In genomic region chr14:68653108-68653507, GRCh38 we compare ENCODE assay signal across 13 cellular contexts.
"Had no signal": no experiment of that assay in that cellular context is flagged by ENCODE, and none has a peak within 500 bp of the region (broad histone marks: within the 10 kb centered on the region; RNA-seq: fewer than 3 reads in every experiment).

No MANE protein-coding gene starts in this region.

- H3K27ac ChIP-seq: body of pancreas had no signal

- ATAC-seq: activated naive CD4-positive, alpha-beta T cell treated with anti-CD3 and anti-CD28 coated beads, Interleukin-2, amount 50 U/mL, for 72 hours; body of pancreas; naive thymus-derived CD4-positive, alpha-beta T cell; stimulated activated naive CD8-positive, alpha-beta T cell treated with anti-CD3 and anti-CD28 coated beads, Interleukin-15, Interleukin-2, amounts not matched to agents 100 U/mL and 50 U/mL, for 24 hours had no signal

- H3K27me3 ChIP-seq: body of pancreas had no signal

- H3K36me3 Mint-ChIP-seq: activated naive CD4-positive, alpha-beta T cell treated with anti-CD3 and anti-CD28 coated beads, Interleukin-2, amount 50 U/mL, for 72 hours; naive thymus-derived CD4-positive, alpha-beta T cell had no signal

- H3K27me3 Mint-ChIP-seq: activated CD4-positive, alpha-beta T cell treated with anti-CD3 and anti-CD28 coated beads, Interleukin-2, amount 10 ng/mL, durations not matched to agents 24 days and 14 days; naive thymus-derived CD4-positive, alpha-beta T cell had no signal

- H3K27ac Mint-ChIP-seq: activated CD4-positive, alpha-beta T cell treated with anti-CD3 and anti-CD28 coated beads, Interleukin-2, amount 10 ng/mL, durations not matched to agents 24 days and 14 days had no signal

- DNase-seq: activated CD4-positive, alpha-beta T cell treated with anti-CD3 and anti-CD28 coated beads, Interleukin-2, amount 10 ng/mL, durations not matched to agents 24 days and 14 days; activated T-cell treated with anti-CD3 and anti-CD28 coated beads, Interleukin-2, amount 50 U/mL, for 1 hour; amniotic stem cell; body of pancreas; foreskin melanocyte; midbrain; naive thymus-derived CD4-positive, alpha-beta T cell; stimulated activated CD4-positive, alpha-beta T cell treated with anti-CD3 and anti-CD28 coated beads, Interleukin-12 subunit alpha, Interleukin-12 subunit beta, amount 100 ng/mL, for 4 hours; stimulated activated CD4-positive, alpha-beta T cell treated with anti-CD3 and anti-CD28 coated beads, Interleukin-2, amount 100 ng/mL, for 48 hours; stimulated activated naive CD8-positive, alpha-beta T cell treated with anti-CD3 and anti-CD28 coated beads, Interleukin-15, Interleukin-2, amounts not matched to agents 100 U/mL and 50 U/mL, for 24 hours; T1000 had no signal

- H3K36me3 ChIP-seq: prostate gland had no signal

- H3K4me3 ChIP-seq: body of pancreas, prostate gland had no signal

- H3K9me3 ChIP-seq: body of pancreas, prostate gland had no signal

- H3K4me1 ChIP-seq: prostate gland had no signal

- H3K4me3 Mint-ChIP-seq: activated CD4-positive, alpha-beta T cell treated with anti-CD3 and anti-CD28 coated beads, Interleukin-2, amount 10 ng/mL, durations not matched to agents 24 days and 14 days had no signal
